ENCODE assay signal across 1 cellular context in the genomic region with DNA sequence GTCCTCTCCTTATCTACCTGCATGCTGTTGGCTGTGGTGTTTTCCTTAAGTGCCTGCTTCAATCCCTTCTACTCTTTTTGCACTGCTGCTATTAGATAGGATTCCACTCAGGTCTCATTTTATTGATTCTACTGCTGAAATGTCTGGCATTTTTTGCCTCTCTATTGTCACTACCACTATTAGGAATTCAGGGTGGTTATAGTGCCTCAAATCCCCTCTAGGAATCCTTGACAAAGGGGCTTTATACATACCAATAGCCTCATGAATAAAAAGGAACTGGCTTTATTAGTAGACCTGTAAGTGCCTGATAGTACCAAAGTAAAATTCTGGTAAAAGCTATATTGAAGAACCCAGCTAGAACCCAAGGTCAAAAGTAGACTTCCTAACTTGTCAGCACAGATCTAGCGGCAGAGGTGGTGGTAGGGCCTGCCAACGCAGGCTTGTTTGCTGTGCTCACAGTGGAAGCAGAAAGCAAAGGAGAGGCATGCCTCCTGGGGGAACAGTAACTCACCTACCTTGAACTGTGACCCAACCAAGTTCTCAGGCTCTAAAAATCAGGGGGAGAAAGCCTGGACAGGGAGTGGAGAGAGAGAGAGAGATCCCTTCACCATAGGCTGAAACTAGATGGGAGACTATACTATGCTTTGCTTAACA.
TF ChIP-seq lines count a peak whose summit lies in the region.

No MANE protein-coding gene starts in this region.

TF ChIP-seq in WTC11, 78 proteins besides CTCF, POLR2A, EP300 and RAD21 (continued from another document):
- TF ChIP-seq PRRX2 (CRISPR knock-in tag; IDR thresholded peaks at IDR 0.05) (no peak), ESRRA (CRISPR knock-in tag; IDR thresholded peaks at IDR 0.05; ENCODE audit: borderline replicate concordance) (no peak), CBFB (CRISPR knock-in tag; IDR thresholded peaks at IDR 0.05; ENCODE audit: low read depth) (no peak), IRF2 (CRISPR knock-in tag; IDR thresholded peaks at IDR 0.05; ENCODE audit: borderline replicate concordance, low read depth) (no peak)
- TF ChIP-seq, protein P1, sequence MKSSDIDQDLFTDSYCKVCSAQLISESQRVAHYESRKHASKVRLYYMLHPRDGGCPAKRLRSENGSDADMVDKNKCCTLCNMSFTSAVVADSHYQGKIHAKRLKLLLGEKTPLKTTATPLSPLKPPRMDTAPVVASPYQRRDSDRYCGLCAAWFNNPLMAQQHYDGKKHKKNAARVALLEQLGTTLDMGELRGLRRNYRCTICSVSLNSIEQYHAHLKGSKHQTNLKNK (CRISPR knock-in tag; IDR thresholded peaks at IDR 0.05) = no peak
